6 cellular contexts compared by ENCODE assay signal in the genomic region with DNA sequence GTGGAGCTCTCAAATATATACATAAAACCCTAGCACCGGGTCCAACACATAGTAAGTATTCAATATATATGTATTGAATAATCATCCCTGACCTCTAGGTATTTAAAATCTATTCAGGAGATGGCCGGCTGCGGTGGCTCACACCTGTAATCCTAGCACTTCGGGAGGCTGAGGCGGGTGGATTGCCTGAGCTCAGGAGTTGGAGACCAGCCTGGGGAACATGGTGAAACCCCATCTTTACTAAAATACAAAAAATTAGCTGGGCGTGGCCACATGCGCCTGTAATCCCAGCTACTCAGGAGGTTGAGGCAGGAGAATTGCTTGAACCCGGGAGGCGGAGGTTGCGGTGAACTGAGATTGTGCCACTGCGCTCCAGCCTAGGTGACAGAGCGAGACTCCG. TPM values are rescaled to one million over a fixed set of nuclear protein-coding genes. Genes with fewer than 3 reads are reported as not detected.
A peak's percentile ranks its signal among the peaks of the same experiment; 100 is the strongest.
DNase-seq lines count a peak whose midpoint lies in the region; ATAC-seq and TF ChIP-seq lines count a peak whose summit lies in the region.
"Not testable (repeated sequence)": the region's sequence is repeated elsewhere in the genome, so short reads cannot be mapped to it uniquely, and the experiment has no call there.

No MANE protein-coding gene starts in this region.

- peak overlapping the region; percentile 97 for H3K4me3 Mint-ChIP-seq in activated T-helper 1 cell treated with anti-CD3 and anti-CD28 coated beads, Interleukin-12 subunit alpha, Interleukin-12 subunit beta, Interleukin-2, Interleukin-4 antibody, amounts not matched to agents 30 ng/mL and 10 ng/mL and 1 ng/mL, durations not matched to agents 14 hours and 24 hours and 36 hours
- H3K4me3 Mint-ChIP-seq in effector memory CD8-positive, alpha-beta T cell: peak overlapping the region; percentile 95 to 99

- peaks cover 59% of the 10 kb centered on the region for H3K4me1 Mint-ChIP-seq in activated T-helper 1 cell treated with anti-CD3 and anti-CD28 coated beads, Interleukin-12 subunit alpha, Interleukin-12 subunit beta, Interleukin-2, Interleukin-4 antibody, amounts not matched to agents 30 ng/mL and 10 ng/mL and 1 ng/mL, durations not matched to agents 14 hours and 24 hours and 36 hours (ENCODE audit: low read depth)
- peaks cover 61 to 63% of the 10 kb centered on the region in 2 donors for H3K4me1 Mint-ChIP-seq in effector memory CD8-positive, alpha-beta T cell (ENCODE audit: low read depth in 2 of 2)

- intact Hi-C loops in activated T-helper 1 cell treated with anti-CD3 and anti-CD28 coated beads, Interleukin-12 subunit alpha, Interleukin-12 subunit beta, Interleukin-2, Interleukin-4 antibody, amounts not matched to agents 30 ng/mL and 10 ng/mL and 1 ng/mL, durations not matched to agents 14 hours and 24 hours and 36 hours (cut with micrococcal nuclease): loop anchor here (5.0 kb wide), 2 partner anchors 296 to 381 kb away; partner anchors contain the start of gene EHMT2

- peaks cover 76% of the 10 kb centered on the region for H3K79me2 ChIP-seq in Loucy (ENCODE audit: insufficient read depth, low read length)

- ATAC-seq in effector memory CD8-positive, alpha-beta T cell (replicated peaks); lung (ENCODE audit: insufficient read depth, low FRiP score): not testable (repeated sequence)

- not testable (repeated sequence) for H3K27me3 Mint-ChIP-seq in activated T-helper 1 cell treated with anti-CD3 and anti-CD28 coated beads, Interleukin-12 subunit alpha, Interleukin-12 subunit beta, Interleukin-2, Interleukin-4 antibody, amounts not matched to agents 30 ng/mL and 10 ng/mL and 1 ng/mL, durations not matched to agents 14 hours and 24 hours and 36 hours (ENCODE audit: insufficient read depth); effector memory CD8-positive, alpha-beta T cell

- H3K9me3 ChIP-seq in BLaER1 treated with 17β-estradiol and CSF1 and Interleukin-3, amounts not matched to agents 10 nM and 100 nM (replicated peaks in 1 of 11); Loucy (ENCODE audit: insufficient read depth, low read depth, low read length); lung (ENCODE audit: control insufficient read depth in 2 of 2, insufficient read depth in 1 of 2, low read length in 1 of 2); skeletal muscle tissue (ENCODE audit: control insufficient read depth in 3 of 3, low read length in 3 of 3): not testable (repeated sequence)

- H4K20me1 ChIP-seq in BLaER1 treated with 17β-estradiol and CSF1 and Interleukin-3, amounts not matched to agents 10 nM and 100 nM; Loucy (ENCODE audit: insufficient read depth, low read length, poor library complexity, severe bottlenecking): not testable (repeated sequence)

- peak overlapping the region; percentile 92 to 97 (median 94) for H3K9ac ChIP-seq in BLaER1 treated with 17β-estradiol and CSF1 and Interleukin-3, amounts not matched to agents 10 nM and 100 nM
- peak overlapping the region; percentile 96 for H3K9ac ChIP-seq in Loucy (ENCODE audit: low read depth, low read length, poor library complexity, severe bottlenecking)
- peak overlapping the region in 2 of 3 donors; percentile 40 to 57 for H3K9ac ChIP-seq in skeletal muscle tissue (ENCODE audit: low read depth in 1 of 3, low read length in 3 of 3)

- H3K4me2 ChIP-seq in BLaER1 treated with 17β-estradiol and CSF1 and Interleukin-3, amounts not matched to agents 10 nM and 100 nM: peak overlapping the region; percentile 95 to 100 (median 100)
- H3K4me2 ChIP-seq in Loucy (ENCODE audit: low read depth, low read length, poor library complexity, severe bottlenecking): peak overlapping the region; percentile 99

- H3K27me3 ChIP-seq in BLaER1 treated with 17β-estradiol and CSF1 and Interleukin-3, amounts not matched to agents 10 nM and 100 nM; Loucy (ENCODE audit: insufficient read depth, low read length, poor library complexity, severe bottlenecking); lung (ENCODE audit: control insufficient read depth, insufficient read depth); skeletal muscle tissue (ENCODE audit: control insufficient read depth in 3 of 3, insufficient read depth in 3 of 3, low read length in 3 of 3): not testable (repeated sequence)

- H3K4me1 ChIP-seq in BLaER1 treated with 17β-estradiol and CSF1 and Interleukin-3, amounts not matched to agents 10 nM and 100 nM: peaks cover 51 to 76% (median 67%) of the 10 kb centered on the region in 10 experiments
- H3K4me1 ChIP-seq in Loucy (ENCODE audit: insufficient read depth, low read length, poor library complexity, severe bottlenecking) (peaks cover 62% of the 10 kb centered on the region), lung (ENCODE audit: control insufficient read depth in 2 of 2, insufficient read depth in 2 of 2, low read length in 2 of 2) (peaks cover 0 to 13% of the 10 kb centered on the region in 2 donors), skeletal muscle tissue (ENCODE audit: control insufficient read depth in 3 of 3, insufficient read depth in 3 of 3, low read length in 3 of 3) (peaks cover 41 to 61% (median 49%) of the 10 kb centered on the region in 3 donors)

- peak overlapping the region; percentile 60; the same call in 1 of the 2 replicates for H2AFZ ChIP-seq in Loucy (ENCODE audit: low read length)

- peak overlapping the region; percentile 89 to 99 (median 97) for H3K27ac ChIP-seq in BLaER1 treated with 17β-estradiol and CSF1 and Interleukin-3, amounts not matched to agents 10 nM and 100 nM
- H3K27ac ChIP-seq in lung (ENCODE audit: low read depth in 1 of 2, low read length in 1 of 2): peak overlapping the region; percentile 62 to 92
- peak overlapping the region; percentile 97 for H3K27ac ChIP-seq in skeletal muscle tissue (ENCODE audit: low read depth, low read length)

- H3K9me2 ChIP-seq in Loucy (replicated peaks; ENCODE audit: low read depth, low read length): not testable (repeated sequence)

- not testable (repeated sequence) for H3F3A ChIP-seq in Loucy (ENCODE audit: low read depth)

- WGBS in lung, 2 donors: 58 to 68% methylated on average over 13 of the region's 13 CpGs

- H3K27ac Mint-ChIP-seq in activated T-helper 1 cell treated with anti-CD3 and anti-CD28 coated beads, Interleukin-12 subunit alpha, Interleukin-12 subunit beta, Interleukin-2, Interleukin-4 antibody, amounts not matched to agents 30 ng/mL and 10 ng/mL and 1 ng/mL, durations not matched to agents 14 hours and 24 hours and 36 hours: peak overlapping the region; percentile 97
- H3K27ac Mint-ChIP-seq in effector memory CD8-positive, alpha-beta T cell: peak overlapping the region; percentile 96 to 98

- H3K36me3 ChIP-seq in BLaER1 treated with 17β-estradiol and CSF1 and Interleukin-3, amounts not matched to agents 10 nM and 100 nM; Loucy (ENCODE audit: insufficient read depth, low read length); lung (ENCODE audit: control insufficient read depth in 2 of 2, insufficient read depth in 2 of 2, low read length in 2 of 2); skeletal muscle tissue (ENCODE audit: control insufficient read depth in 3 of 3, insufficient read depth in 3 of 3, low read length in 3 of 3): not testable (repeated sequence)

- not testable (repeated sequence) for H3K36me3 Mint-ChIP-seq in activated T-helper 1 cell treated with anti-CD3 and anti-CD28 coated beads, Interleukin-12 subunit alpha, Interleukin-12 subunit beta, Interleukin-2, Interleukin-4 antibody, amounts not matched to agents 30 ng/mL and 10 ng/mL and 1 ng/mL, durations not matched to agents 14 hours and 24 hours and 36 hours (ENCODE audit: low read depth)
- H3K36me3 Mint-ChIP-seq in effector memory CD8-positive, alpha-beta T cell (ENCODE audit: insufficient read depth): peaks cover 43% of the 10 kb centered on the region

- not testable (repeated sequence) for TF ChIP-seq CTCF in Loucy (conservative IDR thresholded peaks at IDR 0.05; ENCODE audit: low read length); lung (IDR thresholded peaks at IDR 0.05; ENCODE audit: control extremely low read depth, extremely low read depth)

- not testable (repeated sequence) for H3K9me3 Mint-ChIP-seq in activated T-helper 1 cell treated with anti-CD3 and anti-CD28 coated beads, Interleukin-12 subunit alpha, Interleukin-12 subunit beta, Interleukin-2, Interleukin-4 antibody, amounts not matched to agents 30 ng/mL and 10 ng/mL and 1 ng/mL, durations not matched to agents 14 hours and 24 hours and 36 hours; effector memory CD8-positive, alpha-beta T cell

- not testable (repeated sequence) for DNase-seq in activated T-helper 1 cell treated with anti-CD3 and anti-CD28 coated beads, Interleukin-12 subunit alpha, Interleukin-12 subunit beta, Interleukin-2, Interleukin-4 antibody, amounts not matched to agents 30 ng/mL and 10 ng/mL and 1 ng/mL, durations not matched to agents 14 hours and 24 hours and 36 hours (ENCODE audit: low spot score); effector memory CD8-positive, alpha-beta T cell; lung (ENCODE audit: low spot score)

- peak overlapping the region; percentile 77 to 91 (median 82) for H3K4me3 ChIP-seq in BLaER1 treated with 17β-estradiol and CSF1 and Interleukin-3, amounts not matched to agents 10 nM and 100 nM
- H3K4me3 ChIP-seq in Loucy (ENCODE audit: low read length, poor library complexity, severe bottlenecking): peak overlapping the region; percentile 91
- not testable (repeated sequence) for H3K4me3 ChIP-seq in lung; skeletal muscle tissue (ENCODE audit: low read length in 3 of 3)

RNA-seq across cellular contexts. Expression of gene GPSM3, which starts 0.7 kb away (rescaled TPM):
- 82.5 and 84.7 TPM in 2 replicates for total RNA-seq in activated T-helper 1 cell treated with anti-CD3 and anti-CD28 coated beads, Interleukin-12 subunit alpha, Interleukin-12 subunit beta, Interleukin-2, Interleukin-4 antibody, amounts not matched to agents 30 ng/mL and 10 ng/mL and 1 ng/mL, durations not matched to agents 14 hours and 24 hours and 36 hours
- total RNA-seq in lung: 10 to 100 TPM in 1 of 2 donors, 1 to 10 TPM in 1; 8.1 to 54.0 TPM
- 100 to 1,000 TPM in 1 of 2 donors, 10 to 100 TPM in 1; 40.7 to 145 TPM for polyA plus RNA-seq in lung
- 1.6 TPM for total RNA-seq in skeletal muscle tissue

RNA-seq across cellular contexts. Expression of gene PBX2, which starts 3.1 kb away (rescaled TPM):
- 91.9 and 94.0 TPM in 2 replicates for total RNA-seq in activated T-helper 1 cell treated with anti-CD3 and anti-CD28 coated beads, Interleukin-12 subunit alpha, Interleukin-12 subunit beta, Interleukin-2, Interleukin-4 antibody, amounts not matched to agents 30 ng/mL and 10 ng/mL and 1 ng/mL, durations not matched to agents 14 hours and 24 hours and 36 hours
- total RNA-seq in lung (100 to 1,000 TPM in 1 of 2 donors, 10 to 100 TPM in 1; 86.7 to 128 TPM), skeletal muscle tissue (50.1 TPM)
- polyA plus RNA-seq in lung: 10 to 100 TPM; 56.0 to 85.2 TPM

RNA-seq across cellular contexts. Expression of gene AGER, which starts 9.0 kb away (rescaled TPM):
- total RNA-seq in activated T-helper 1 cell treated with anti-CD3 and anti-CD28 coated beads, Interleukin-12 subunit alpha, Interleukin-12 subunit beta, Interleukin-2, Interleukin-4 antibody, amounts not matched to agents 30 ng/mL and 10 ng/mL and 1 ng/mL, durations not matched to agents 14 hours and 24 hours and 36 hours: 19.6 and 20.2 TPM in 2 replicates
- total RNA-seq in lung (100 to 1,000 TPM; 178 to 342 TPM), skeletal muscle tissue (0.52 TPM)
- 1,000 to 10,000 TPM in 1 of 2 donors, 100 to 1,000 TPM in 1; 352 to 1,487 TPM for polyA plus RNA-seq in lung

RNA-seq across cellular contexts. Expression of gene RNF5, which starts 14.9 kb away (rescaled TPM):
- total RNA-seq in activated T-helper 1 cell treated with anti-CD3 and anti-CD28 coated beads, Interleukin-12 subunit alpha, Interleukin-12 subunit beta, Interleukin-2, Interleukin-4 antibody, amounts not matched to agents 30 ng/mL and 10 ng/mL and 1 ng/mL, durations not matched to agents 14 hours and 24 hours and 36 hours: 58.1 and 60.4 TPM in 2 replicates
- 10 to 100 TPM; 45.2 to 66.7 TPM for total RNA-seq in lung
- polyA plus RNA-seq in lung: 10 to 100 TPM; 56.3 to 94.4 TPM
- total RNA-seq in skeletal muscle tissue: 57.9 TPM

RNA-seq across cellular contexts. Expression of gene AGPAT1, which starts 17.2 kb away (rescaled TPM):
- 34.5 and 35.6 TPM in 2 replicates for total RNA-seq in activated T-helper 1 cell treated with anti-CD3 and anti-CD28 coated beads, Interleukin-12 subunit alpha, Interleukin-12 subunit beta, Interleukin-2, Interleukin-4 antibody, amounts not matched to agents 30 ng/mL and 10 ng/mL and 1 ng/mL, durations not matched to agents 14 hours and 24 hours and 36 hours
- total RNA-seq in lung (10 to 100 TPM; 24.7 to 52.6 TPM), skeletal muscle tissue (8.4 TPM)
- polyA plus RNA-seq in lung: 10 to 100 TPM; 32.1 to 48.9 TPM

Comparison
In these comparisons a context has a peak if more than half of its experiments do, and no peak if none do; other contexts are left out.
1. RNA of gene AGER, which starts 9.0 kb away (total RNA-seq): 178 to 342 TPM in lung and 19.6 to 20.2 TPM in activated T-helper 1 cell treated with anti-CD3 and anti-CD28 coated beads, Interleukin-12 subunit alpha, Interleukin-12 subunit beta, Interleukin-2, Interleukin-4 antibody, amounts not matched to agents 30 ng/mL and 10 ng/mL and 1 ng/mL, durations not matched to agents 14 hours and 24 hours and 36 hours; 0.52 TPM in skeletal muscle tissue (single experiment); every median in the first group is over 10 times any median in the second.
2. Peak in every context shown above with its lines, with median percentiles within 50 percentile points of each other: H3K27ac ChIP-seq and H3K9ac ChIP-seq.